Comparison of ENCODE assay signal across 38 cellular contexts in the genomic region with DNA sequence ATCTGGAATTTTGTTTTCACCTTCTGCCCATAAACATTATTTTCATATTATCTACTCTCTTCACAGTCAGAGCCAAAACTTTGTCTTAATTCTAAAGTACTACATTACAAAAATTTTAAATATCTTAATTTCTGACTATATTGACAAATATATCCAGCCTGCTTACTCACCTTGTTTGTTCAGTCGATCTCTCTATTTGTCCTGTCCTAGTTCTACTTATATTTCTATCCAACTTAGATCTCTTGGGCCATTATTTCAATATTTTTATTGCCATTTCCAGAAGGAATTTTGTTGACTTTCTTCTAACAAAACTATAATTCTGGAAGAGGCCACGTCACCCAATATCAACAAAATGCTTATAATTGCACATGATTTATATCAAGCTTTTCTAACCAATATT.
"Had no signal": no experiment of that assay in that cellular context is flagged by ENCODE, and none has a peak within 500 bp of the region (broad histone marks: within the 10 kb centered on the region; RNA-seq: fewer than 3 reads in every experiment).

No MANE protein-coding gene starts in this region.

- H3K4me1 ChIP-seq: adrenal gland, ascending aorta, body of pancreas, breast epithelium had no signal

- ATAC-seq: activated naive CD4-positive, alpha-beta T cell treated with anti-CD3 and anti-CD28 coated beads, Interleukin-2, amount 50 U/mL, for 72 hours; activated naive CD8-positive, alpha-beta T cell treated with anti-CD3 and anti-CD28 coated beads, Interleukin-2, amount 50 U/mL, for 24 hours; activated T-cell treated with anti-CD3 and anti-CD28 coated beads, Interleukin-2, amount 50 U/mL, for 4 hours; activated T-cell treated with anti-CD3 and anti-CD28 coated beads, Interleukin-2, amount 50 U/mL, for 72 hours; activated T-helper 17 cell treated with anti-CD3 and anti-CD28 coated beads, Interleukin-2, amount 50 U/mL, for 72 hours; body of pancreas had no signal

- FAIRE-seq: astrocyte, bronchial epithelial cell had no signal

- H3K27me3 Mint-ChIP-seq: activated naive CD4-positive, alpha-beta T cell treated with anti-CD3 and anti-CD28 coated beads, Interleukin-2, amount 10 ng/mL, durations not matched to agents 7 days and 5 days; activated naive CD4-positive, alpha-beta T cell treated with anti-CD3 and anti-CD28 coated beads, Interleukin-2, amount 50 U/mL, for 24 hours; activated naive CD8-positive, alpha-beta T cell; activated naive CD8-positive, alpha-beta T cell treated with anti-CD3 and anti-CD28 coated beads for 36 hours; activated naive CD8-positive, alpha-beta T cell treated with anti-CD3 and anti-CD28 coated beads, Interleukin-2, amount 10 ng/mL, durations not matched to agents 7 days and 5 days; activated naive CD8-positive, alpha-beta T cell treated with anti-CD3 and anti-CD28 coated beads, Interleukin-2, amount 50 U/mL, for 24 hours; activated T-helper 17 cell treated with anti-CD3 and anti-CD28 coated beads, Interleukin-2, amount 50 U/mL, for 72 hours; brain; central memory CD8-positive, alpha-beta T cell had no signal

- H3K27ac Mint-ChIP-seq: activated naive CD4-positive, alpha-beta T cell treated with anti-CD3 and anti-CD28 coated beads for 36 hours; activated naive CD4-positive, alpha-beta T cell treated with anti-CD3 and anti-CD28 coated beads, Interleukin-2, amount 10 ng/mL, durations not matched to agents 7 days and 5 days; activated naive CD4-positive, alpha-beta T cell treated with anti-CD3 and anti-CD28 coated beads, Interleukin-2, amount 50 U/mL, for 24 hours; activated naive CD4-positive, alpha-beta T cell treated with anti-CD3 and anti-CD28 coated beads, Interleukin-2, amount 50 U/mL, for 72 hours; activated naive CD8-positive, alpha-beta T cell; activated naive CD8-positive, alpha-beta T cell treated with anti-CD3 and anti-CD28 coated beads for 36 hours; activated naive CD8-positive, alpha-beta T cell treated with anti-CD3 and anti-CD28 coated beads, Interleukin-2, amount 10 ng/mL, durations not matched to agents 7 days and 5 days; activated naive CD8-positive, alpha-beta T cell treated with anti-CD3 and anti-CD28 coated beads, Interleukin-2, amount 50 U/mL, for 24 hours; activated T-cell treated with anti-CD3 and anti-CD28 coated beads, Interleukin-2, amount 50 U/mL, for 72 hours; activated T-helper 1 cell treated with anti-CD3 and anti-CD28 coated beads, Interleukin-12 subunit alpha, Interleukin-12 subunit beta, Interleukin-2, Interleukin-4 antibody, amounts not matched to agents 30 ng/mL and 10 ng/mL and 1 ng/mL, durations not matched to agents 14 hours and 24 hours and 36 hours; activated T-helper 17 cell treated with anti-CD3 and anti-CD28 coated beads, Interleukin-2, amount 50 U/mL, for 72 hours; activated T-helper 2 cell treated with anti-CD3 and anti-CD28 coated beads, Interferon-gamma antibody, Interleukin-2, Interleukin-4, amounts not matched to agents 10 μg/mL and 5 μg/mL and 100 μg/mL, durations not matched to agents 14 hours and 24 hours and 36 hours; brain had no signal

- DNase-seq: activated effector memory CD4-positive, alpha-beta T cell treated with anti-CD3 and anti-CD28 coated beads, Interleukin-2, amount 50 U/mL, for 16 hours; activated effector memory CD4-positive, alpha-beta T cell treated with Interleukin-2 at 50 U/mL for 16 hours; activated gamma-delta T cell; activated gamma-delta T cell treated with Interleukin-2 at 50 U/mL for 16 hours; activated naive CD4-positive, alpha-beta T cell; activated naive CD4-positive, alpha-beta T cell treated with anti-CD3 and anti-CD28 coated beads for 36 hours; activated naive CD4-positive, alpha-beta T cell treated with anti-CD3 and anti-CD28 coated beads, Interleukin-2, amount 10 ng/mL, durations not matched to agents 7 days and 5 days; activated naive CD4-positive, alpha-beta T cell treated with anti-CD3 and anti-CD28 coated beads, Interleukin-2, amount 50 U/mL, for 16 hours; activated naive CD4-positive, alpha-beta T cell treated with Interleukin-2 at 50 U/mL for 16 hours; activated naive CD8-positive, alpha-beta T cell treated with anti-CD3 and anti-CD28 coated beads for 36 hours; activated naive CD8-positive, alpha-beta T cell treated with anti-CD3 and anti-CD28 coated beads, Interleukin-2, amount 10 ng/mL, durations not matched to agents 7 days and 5 days; activated naive CD8-positive, alpha-beta T cell treated with anti-CD3 and anti-CD28 coated beads, Interleukin-2, amount 50 U/mL, for 24 hours; activated T-cell treated with anti-CD3 and anti-CD28 coated beads, Interleukin-2, amount 50 U/mL, for 4 hours; activated T-cell treated with anti-CD3 and anti-CD28 coated beads, Interleukin-2, amount 50 U/mL, for 48 hours; activated T-cell treated with anti-CD3 and anti-CD28 coated beads, Interleukin-2, amount 50 U/mL, for 72 hours; adrenal gland; amniotic stem cell; amygdala; anterior cingulate cortex; aorta; body of pancreas; brain microvascular endothelial cell; caudate nucleus; central memory CD4-positive, alpha-beta T cell; cerebellar nuclear complex had no signal

- H3K9me3 Mint-ChIP-seq: brain had no signal

- H3K36me3 Mint-ChIP-seq: activated naive CD4-positive, alpha-beta T cell treated with anti-CD3 and anti-CD28 coated beads, Interleukin-2, amount 10 ng/mL, durations not matched to agents 7 days and 5 days; activated naive CD4-positive, alpha-beta T cell treated with anti-CD3 and anti-CD28 coated beads, Interleukin-2, amount 50 U/mL, for 24 hours; activated naive CD4-positive, alpha-beta T cell treated with anti-CD3 and anti-CD28 coated beads, Interleukin-2, amount 50 U/mL, for 72 hours; activated naive CD8-positive, alpha-beta T cell; activated naive CD8-positive, alpha-beta T cell treated with anti-CD3 and anti-CD28 coated beads for 36 hours; activated naive CD8-positive, alpha-beta T cell treated with anti-CD3 and anti-CD28 coated beads, Interleukin-2, amount 10 ng/mL, durations not matched to agents 7 days and 5 days; brain had no signal

- H3K9me3 ChIP-seq: adrenal gland, ascending aorta, body of pancreas, breast epithelium had no signal

- H3K4me3 ChIP-seq: adrenal gland, ascending aorta, body of pancreas, breast epithelium, cardiac muscle cell had no signal

- H3K27ac ChIP-seq: adrenal gland, ascending aorta, body of pancreas, brain microvascular endothelial cell, breast epithelium, cardiac muscle cell had no signal

- H3K36me3 ChIP-seq: adrenal gland, ascending aorta, brain microvascular endothelial cell, breast epithelium, cardiac muscle cell had no signal

- H3K4me1 Mint-ChIP-seq: activated naive CD4-positive, alpha-beta T cell treated with anti-CD3 and anti-CD28 coated beads, Interleukin-2, amount 10 ng/mL, durations not matched to agents 7 days and 5 days; activated naive CD4-positive, alpha-beta T cell treated with anti-CD3 and anti-CD28 coated beads, Interleukin-2, amount 50 U/mL, for 24 hours; activated naive CD8-positive, alpha-beta T cell treated with anti-CD3 and anti-CD28 coated beads for 36 hours; activated naive CD8-positive, alpha-beta T cell treated with anti-CD3 and anti-CD28 coated beads, Interleukin-2, amount 10 ng/mL, durations not matched to agents 7 days and 5 days; activated naive CD8-positive, alpha-beta T cell treated with anti-CD3 and anti-CD28 coated beads, Interleukin-2, amount 50 U/mL, for 24 hours; activated T-helper 17 cell treated with anti-CD3 and anti-CD28 coated beads, Interleukin-2, amount 50 U/mL, for 72 hours; brain; central memory CD8-positive, alpha-beta T cell had no signal

- H3K4me3 Mint-ChIP-seq: activated naive CD4-positive, alpha-beta T cell treated with anti-CD3 and anti-CD28 coated beads for 36 hours; activated naive CD4-positive, alpha-beta T cell treated with anti-CD3 and anti-CD28 coated beads, Interleukin-2, amount 10 ng/mL, durations not matched to agents 7 days and 5 days; activated naive CD4-positive, alpha-beta T cell treated with anti-CD3 and anti-CD28 coated beads, Interleukin-2, amount 50 U/mL, for 24 hours; activated naive CD8-positive, alpha-beta T cell; activated naive CD8-positive, alpha-beta T cell treated with anti-CD3 and anti-CD28 coated beads for 36 hours; activated naive CD8-positive, alpha-beta T cell treated with anti-CD3 and anti-CD28 coated beads, Interleukin-2, amount 10 ng/mL, durations not matched to agents 7 days and 5 days; activated naive CD8-positive, alpha-beta T cell treated with anti-CD3 and anti-CD28 coated beads, Interleukin-2, amount 50 U/mL, for 24 hours; activated T-cell treated with anti-CD3 and anti-CD28 coated beads, Interleukin-2, amount 50 U/mL, for 4 hours; activated T-cell treated with anti-CD3 and anti-CD28 coated beads, Interleukin-2, amount 50 U/mL, for 72 hours; activated T-helper 1 cell treated with anti-CD3 and anti-CD28 coated beads, Interleukin-12 subunit alpha, Interleukin-12 subunit beta, Interleukin-2, Interleukin-4 antibody, amounts not matched to agents 30 ng/mL and 10 ng/mL and 1 ng/mL, durations not matched to agents 14 hours and 24 hours and 36 hours; activated T-helper 17 cell treated with anti-CD3 and anti-CD28 coated beads, Interleukin-2, amount 50 U/mL, for 72 hours; brain; central memory CD8-positive, alpha-beta T cell had no signal

- H3K27me3 ChIP-seq: adrenal gland, ascending aorta, body of pancreas, brain microvascular endothelial cell, cardiac muscle cell had no signal
